In the genomic region with DNA sequence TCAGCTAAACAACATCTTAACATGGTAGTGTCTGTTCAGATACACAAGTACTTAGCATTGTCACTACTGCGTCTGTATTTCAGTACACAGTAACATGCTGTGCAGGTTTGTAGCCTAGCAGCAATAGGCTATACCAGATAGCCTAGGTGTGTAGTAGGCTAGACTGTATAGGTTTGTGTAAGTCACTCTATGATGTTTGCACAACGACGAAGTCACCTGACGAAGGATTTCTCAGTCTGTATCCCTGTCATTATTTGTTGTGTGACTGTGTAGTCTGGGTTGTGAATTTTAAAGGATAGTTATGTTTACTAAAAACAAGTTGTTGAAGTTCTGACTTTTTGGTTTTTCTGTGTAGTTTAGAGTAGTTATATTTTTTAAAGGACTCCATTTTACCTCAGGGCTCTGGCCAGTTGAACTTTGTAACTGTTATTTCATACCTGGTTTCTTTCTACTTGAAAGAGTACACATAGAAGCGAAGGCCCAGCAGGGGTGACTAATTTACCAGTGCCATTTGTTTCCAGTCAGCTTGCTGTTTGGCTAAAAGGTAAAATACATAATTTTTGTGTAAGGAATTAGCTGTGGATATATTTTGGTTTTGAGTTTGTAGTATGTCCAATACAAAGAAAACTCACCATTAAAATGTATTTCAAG, we compare ENCODE assay signal across 1 cellular context.
A peak's percentile ranks its signal among the peaks of the same experiment; 100 is the strongest.
TF ChIP-seq lines count a peak whose summit lies in the region.

No MANE protein-coding gene starts in this region.

TF ChIP-seq in HepG2, 621 proteins besides CTCF, POLR2A, EP300 and RAD21 (continued from another document and continues in another):
- no peak for TF ChIP-seq MED13 (CRISPR knock-in tag; IDR thresholded peaks at IDR 0.05)
- peak; percentile 37; the same call in 1 of the 2 replicates for TF ChIP-seq BCL6 (CRISPR knock-in tag; IDR thresholded peaks at IDR 0.05)
- TF ChIP-seq, protein P1, sequence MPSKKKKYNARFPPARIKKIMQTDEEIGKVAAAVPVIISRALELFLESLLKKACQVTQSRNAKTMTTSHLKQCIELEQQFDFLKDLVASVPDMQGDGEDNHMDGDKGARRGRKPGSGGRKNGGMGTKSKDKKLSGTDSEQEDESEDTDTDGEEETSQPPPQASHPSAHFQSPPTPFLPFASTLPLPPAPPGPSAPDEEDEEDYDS (CRISPR knock-in tag; IDR thresholded peaks at IDR 0.05), result 0 out of 2 replicates have a peak, but pooled peaks have one; percentile 19
- TF ChIP-seq SMAD3 (CRISPR knock-in tag; IDR thresholded peaks at IDR 0.05), result peak; percentile 75; the same call in 1 of the 2 replicates
- TF ChIP-seq MTA3 (CRISPR knock-in tag; IDR thresholded peaks at IDR 0.05), result no peak
- peak; percentile 37 for TF ChIP-seq HNF4G (IDR thresholded peaks at IDR 0.05; ENCODE audit: borderline replicate concordance, low read depth, low read length)
- no peak for TF ChIP-seq HNF4G (CRISPR knock-in tag; IDR thresholded peaks at IDR 0.05; ENCODE audit: borderline replicate concordance, low read depth)
- TF ChIP-seq CHD2 (IDR thresholded peaks at IDR 0.05; ENCODE audit: low read depth, low read length), result no peak
- no peak for TF ChIP-seq ZNF724P (CRISPR knock-in tag; IDR thresholded peaks at IDR 0.05; ENCODE audit: borderline replicate concordance)
- no peak for TF ChIP-seq KLF16 (CRISPR knock-in tag; IDR thresholded peaks at IDR 0.05)
- TF ChIP-seq, protein P2, sequence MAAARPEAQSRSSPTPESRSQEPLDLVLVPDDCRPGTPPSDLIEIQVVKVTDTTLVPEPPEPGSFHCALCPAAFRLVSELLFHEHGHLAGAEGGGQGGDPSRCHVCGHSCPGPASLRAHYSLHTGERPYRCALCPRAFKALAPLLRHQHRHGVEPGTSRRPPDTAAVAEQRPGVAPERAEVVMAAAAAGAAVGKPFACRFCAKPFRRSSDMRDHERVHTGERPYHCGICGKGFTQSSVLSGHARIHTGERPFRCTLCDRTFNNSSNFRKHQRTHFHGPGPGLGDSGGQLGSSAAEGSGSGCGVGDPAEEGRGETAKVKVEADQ (CRISPR knock-in tag; IDR thresholded peaks at IDR 0.05; ENCODE audit: borderline replicate concordance), result no peak
- TF ChIP-seq, protein P3, sequence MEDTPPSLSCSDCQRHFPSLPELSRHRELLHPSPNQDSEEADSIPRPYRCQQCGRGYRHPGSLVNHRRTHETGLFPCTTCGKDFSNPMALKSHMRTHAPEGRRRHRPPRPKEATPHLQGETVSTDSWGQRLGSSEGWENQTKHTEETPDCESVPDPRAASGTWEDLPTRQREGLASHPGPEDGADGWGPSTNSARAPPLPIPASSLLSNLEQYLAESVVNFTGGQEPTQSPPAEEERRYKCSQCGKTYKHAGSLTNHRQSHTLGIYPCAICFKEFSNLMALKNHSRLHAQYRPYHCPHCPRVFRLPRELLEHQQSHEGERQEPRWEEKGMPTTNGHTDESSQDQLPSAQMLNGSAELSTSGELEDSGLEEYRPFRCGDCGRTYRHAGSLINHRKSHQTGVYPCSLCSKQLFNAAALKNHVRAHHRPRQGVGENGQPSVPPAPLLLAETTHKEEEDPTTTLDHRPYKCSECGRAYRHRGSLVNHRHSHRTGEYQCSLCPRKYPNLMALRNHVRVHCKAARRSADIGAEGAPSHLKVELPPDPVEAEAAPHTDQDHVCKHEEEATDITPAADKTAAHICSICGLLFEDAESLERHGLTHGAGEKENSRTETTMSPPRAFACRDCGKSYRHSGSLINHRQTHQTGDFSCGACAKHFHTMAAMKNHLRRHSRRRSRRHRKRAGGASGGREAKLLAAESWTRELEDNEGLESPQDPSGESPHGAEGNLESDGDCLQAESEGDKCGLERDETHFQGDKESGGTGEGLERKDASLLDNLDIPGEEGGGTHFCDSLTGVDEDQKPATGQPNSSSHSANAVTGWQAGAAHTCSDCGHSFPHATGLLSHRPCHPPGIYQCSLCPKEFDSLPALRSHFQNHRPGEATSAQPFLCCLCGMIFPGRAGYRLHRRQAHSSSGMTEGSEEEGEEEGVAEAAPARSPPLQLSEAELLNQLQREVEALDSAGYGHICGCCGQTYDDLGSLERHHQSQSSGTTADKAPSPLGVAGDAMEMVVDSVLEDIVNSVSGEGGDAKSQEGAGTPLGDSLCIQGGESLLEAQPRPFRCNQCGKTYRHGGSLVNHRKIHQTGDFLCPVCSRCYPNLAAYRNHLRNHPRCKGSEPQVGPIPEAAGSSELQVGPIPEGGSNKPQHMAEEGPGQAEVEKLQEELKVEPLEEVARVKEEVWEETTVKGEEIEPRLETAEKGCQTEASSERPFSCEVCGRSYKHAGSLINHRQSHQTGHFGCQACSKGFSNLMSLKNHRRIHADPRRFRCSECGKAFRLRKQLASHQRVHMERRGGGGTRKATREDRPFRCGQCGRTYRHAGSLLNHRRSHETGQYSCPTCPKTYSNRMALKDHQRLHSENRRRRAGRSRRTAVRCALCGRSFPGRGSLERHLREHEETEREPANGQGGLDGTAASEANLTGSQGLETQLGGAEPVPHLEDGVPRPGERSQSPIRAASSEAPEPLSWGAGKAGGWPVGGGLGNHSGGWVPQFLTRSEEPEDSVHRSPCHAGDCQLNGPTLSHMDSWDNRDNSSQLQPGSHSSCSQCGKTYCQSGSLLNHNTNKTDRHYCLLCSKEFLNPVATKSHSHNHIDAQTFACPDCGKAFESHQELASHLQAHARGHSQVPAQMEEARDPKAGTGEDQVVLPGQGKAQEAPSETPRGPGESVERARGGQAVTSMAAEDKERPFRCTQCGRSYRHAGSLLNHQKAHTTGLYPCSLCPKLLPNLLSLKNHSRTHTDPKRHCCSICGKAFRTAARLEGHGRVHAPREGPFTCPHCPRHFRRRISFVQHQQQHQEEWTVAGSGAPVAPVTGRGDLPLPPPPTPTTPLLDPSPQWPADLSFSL (CRISPR knock-in tag; IDR thresholded peaks at IDR 0.05), result peak; percentile 66; the same call in 1 of the 2 replicates
- TF ChIP-seq SOX13 (IDR thresholded peaks at IDR 0.05), result no peak
- TF ChIP-seq SOX13 (CRISPR knock-in tag; conservative IDR thresholded peaks at IDR 0.05 in 1 of 2, IDR thresholded peaks at IDR 0.05 in 1 of 2), result peak in 1 of 2 experiments; percentile 41; a peak in 2 of 4 replicates
- TF ChIP-seq, protein P4, sequence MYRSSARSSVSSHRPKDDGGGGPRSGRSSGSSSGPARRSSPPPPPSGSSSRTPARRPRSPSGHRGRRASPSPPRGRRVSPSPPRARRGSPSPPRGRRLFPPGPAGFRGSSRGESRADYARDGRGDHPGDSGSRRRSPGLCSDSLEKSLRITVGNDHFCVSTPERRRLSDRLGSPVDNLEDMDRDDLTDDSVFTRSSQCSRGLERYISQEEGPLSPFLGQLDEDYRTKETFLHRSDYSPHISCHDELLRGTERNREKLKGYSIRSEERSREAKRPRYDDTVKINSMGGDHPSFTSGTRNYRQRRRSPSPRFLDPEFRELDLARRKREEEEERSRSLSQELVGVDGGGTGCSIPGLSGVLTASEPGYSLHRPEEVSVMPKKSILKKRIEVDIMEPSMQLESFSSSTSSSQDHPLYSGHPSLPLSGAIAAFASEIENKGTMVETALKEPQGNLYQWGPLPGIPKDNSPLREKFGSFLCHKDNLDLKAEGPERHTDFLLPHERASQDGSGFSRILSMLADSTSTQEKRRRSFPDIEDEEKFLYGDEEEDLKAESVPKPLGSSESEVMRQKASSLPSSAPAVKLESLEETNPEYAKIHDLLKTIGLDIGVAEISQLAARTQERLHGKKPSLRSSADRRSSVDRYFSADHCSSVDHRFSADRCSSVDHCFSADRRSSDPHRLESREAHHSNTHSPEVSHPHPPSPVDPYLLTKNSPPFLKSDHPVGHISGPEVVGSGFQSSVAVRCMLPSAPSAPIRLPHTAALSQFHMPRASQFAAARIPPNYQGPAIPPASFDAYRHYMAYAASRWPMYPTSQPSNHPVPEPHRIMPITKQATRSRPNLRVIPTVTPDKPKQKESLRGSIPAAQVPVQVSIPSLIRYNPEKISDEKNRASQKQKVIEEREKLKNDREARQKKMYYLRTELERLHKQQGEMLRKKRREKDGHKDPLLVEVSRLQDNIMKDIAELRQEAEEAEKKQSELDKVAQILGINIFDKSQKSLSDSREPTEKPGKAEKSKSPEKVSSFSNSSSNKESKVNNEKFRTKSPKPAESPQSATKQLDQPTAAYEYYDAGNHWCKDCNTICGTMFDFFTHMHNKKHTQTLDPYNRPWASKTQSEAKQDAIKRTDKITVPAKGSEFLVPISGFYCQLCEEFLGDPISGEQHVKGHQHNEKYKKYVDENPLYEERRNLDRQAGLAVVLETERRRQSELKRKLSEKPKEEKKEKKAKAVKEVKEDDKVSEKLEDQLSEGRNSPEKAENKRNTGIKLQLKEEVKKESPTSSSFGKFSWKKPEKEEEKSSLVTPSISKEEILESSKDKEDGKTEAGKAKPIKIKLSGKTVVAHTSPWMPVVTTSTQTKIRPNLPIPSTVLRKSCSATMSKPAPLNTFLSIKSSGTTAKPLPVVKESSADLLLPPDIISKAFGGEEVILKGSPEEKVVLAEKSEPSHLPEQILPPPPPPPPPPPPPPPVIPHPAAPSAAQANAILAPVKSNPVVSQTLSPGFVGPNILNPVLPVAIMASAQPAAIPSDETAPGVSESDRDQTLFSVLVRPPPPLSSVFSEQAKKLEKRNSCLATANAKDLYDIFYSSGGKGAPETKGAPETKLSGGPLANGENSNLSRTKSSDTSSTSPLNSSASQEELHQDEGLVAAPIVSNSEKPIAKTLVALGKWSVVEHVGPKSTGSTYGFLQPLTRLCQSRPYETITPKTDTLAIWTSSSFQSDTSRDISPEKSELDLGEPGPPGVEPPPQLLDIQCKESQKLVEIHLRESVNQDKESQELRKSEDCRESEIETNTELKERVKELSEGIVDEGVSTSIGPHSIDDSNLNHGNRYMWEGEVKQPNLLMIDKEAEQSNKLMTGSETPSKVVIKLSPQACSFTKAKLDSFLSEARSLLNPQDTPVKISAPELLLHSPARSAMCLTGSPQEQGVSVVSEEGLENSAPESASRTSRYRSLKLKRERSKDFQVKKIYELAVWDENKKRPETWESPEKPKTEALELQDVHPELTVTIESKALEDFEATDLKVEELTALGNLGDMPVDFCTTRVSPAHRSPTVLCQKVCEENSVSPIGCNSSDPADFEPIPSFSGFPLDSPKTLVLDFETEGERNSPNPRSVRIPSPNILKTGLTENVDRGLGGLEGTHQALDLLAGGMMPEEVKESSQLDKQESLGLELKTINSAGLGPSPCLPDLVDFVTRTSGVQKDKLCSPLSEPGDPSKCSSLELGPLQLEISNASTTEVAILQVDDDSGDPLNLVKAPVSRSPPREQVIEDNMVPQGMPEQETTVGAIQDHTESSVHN (CRISPR knock-in tag; IDR thresholded peaks at IDR 0.05), result no peak
- TF ChIP-seq NFYB (CRISPR knock-in tag; IDR thresholded peaks at IDR 0.05), result no peak
- TF ChIP-seq PHF8 (CRISPR knock-in tag; IDR thresholded peaks at IDR 0.05), result no peak
- no peak for TF ChIP-seq ZNF768 (CRISPR knock-in tag; IDR thresholded peaks at IDR 0.05)
- TF ChIP-seq SRSF4 (IDR thresholded peaks at IDR 0.05; ENCODE audit: low read depth, low read length, poor library complexity, severe bottlenecking), result no peak
- no peak for TF ChIP-seq ZSCAN30 (CRISPR knock-in tag; IDR thresholded peaks at IDR 0.05)
- no peak for TF ChIP-seq RORA (CRISPR knock-in tag; IDR thresholded peaks at IDR 0.05)
- TF ChIP-seq CBX1 (IDR thresholded peaks at IDR 0.05; ENCODE audit: low read depth), result no peak
- no peak for TF ChIP-seq YEATS4 (CRISPR knock-in tag; IDR thresholded peaks at IDR 0.05; ENCODE audit: borderline replicate concordance)
- TF ChIP-seq, protein P5, sequence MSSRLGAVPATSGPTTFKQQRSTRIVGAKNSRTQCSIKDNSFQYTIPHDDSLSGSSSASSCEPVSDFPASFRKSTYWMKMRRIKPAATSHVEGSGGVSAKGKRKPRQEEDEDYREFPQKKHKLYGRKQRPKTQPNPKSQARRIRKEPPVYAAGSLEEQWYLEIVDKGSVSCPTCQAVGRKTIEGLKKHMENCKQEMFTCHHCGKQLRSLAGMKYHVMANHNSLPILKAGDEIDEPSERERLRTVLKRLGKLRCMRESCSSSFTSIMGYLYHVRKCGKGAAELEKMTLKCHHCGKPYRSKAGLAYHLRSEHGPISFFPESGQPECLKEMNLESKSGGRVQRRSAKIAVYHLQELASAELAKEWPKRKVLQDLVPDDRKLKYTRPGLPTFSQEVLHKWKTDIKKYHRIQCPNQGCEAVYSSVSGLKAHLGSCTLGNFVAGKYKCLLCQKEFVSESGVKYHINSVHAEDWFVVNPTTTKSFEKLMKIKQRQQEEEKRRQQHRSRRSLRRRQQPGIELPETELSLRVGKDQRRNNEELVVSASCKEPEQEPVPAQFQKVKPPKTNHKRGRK (CRISPR knock-in tag; IDR thresholded peaks at IDR 0.05), result no peak
- TF ChIP-seq HIVEP1 (CRISPR knock-in tag; IDR thresholded peaks at IDR 0.05), result no peak
- no peak for TF ChIP-seq CREM (IDR thresholded peaks at IDR 0.05)
- TF ChIP-seq CREM (CRISPR knock-in tag; IDR thresholded peaks at IDR 0.05), result no peak
- TF ChIP-seq MEIS2 (CRISPR knock-in tag; IDR thresholded peaks at IDR 0.05), result no peak
- TF ChIP-seq, protein P6, sequence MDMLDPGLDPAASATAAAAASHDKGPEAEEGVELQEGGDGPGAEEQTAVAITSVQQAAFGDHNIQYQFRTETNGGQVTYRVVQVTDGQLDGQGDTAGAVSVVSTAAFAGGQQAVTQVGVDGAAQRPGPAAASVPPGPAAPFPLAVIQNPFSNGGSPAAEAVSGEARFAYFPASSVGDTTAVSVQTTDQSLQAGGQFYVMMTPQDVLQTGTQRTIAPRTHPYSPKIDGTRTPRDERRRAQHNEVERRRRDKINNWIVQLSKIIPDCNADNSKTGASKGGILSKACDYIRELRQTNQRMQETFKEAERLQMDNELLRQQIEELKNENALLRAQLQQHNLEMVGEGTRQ (IDR thresholded peaks at IDR 0.05; ENCODE audit: low read depth, low read length), result peak; percentile 46; the same call in 1 of the 2 replicates
- TF ChIP-seq, protein P6 (CRISPR knock-in tag; IDR thresholded peaks at IDR 0.05; ENCODE audit: borderline replicate concordance), result peak; percentile 35; the same call in 1 of the 2 replicates
- peak; percentile 55 for TF ChIP-seq GATAD2A (CRISPR knock-in tag; IDR thresholded peaks at IDR 0.05)
- TF ChIP-seq, protein P7, sequence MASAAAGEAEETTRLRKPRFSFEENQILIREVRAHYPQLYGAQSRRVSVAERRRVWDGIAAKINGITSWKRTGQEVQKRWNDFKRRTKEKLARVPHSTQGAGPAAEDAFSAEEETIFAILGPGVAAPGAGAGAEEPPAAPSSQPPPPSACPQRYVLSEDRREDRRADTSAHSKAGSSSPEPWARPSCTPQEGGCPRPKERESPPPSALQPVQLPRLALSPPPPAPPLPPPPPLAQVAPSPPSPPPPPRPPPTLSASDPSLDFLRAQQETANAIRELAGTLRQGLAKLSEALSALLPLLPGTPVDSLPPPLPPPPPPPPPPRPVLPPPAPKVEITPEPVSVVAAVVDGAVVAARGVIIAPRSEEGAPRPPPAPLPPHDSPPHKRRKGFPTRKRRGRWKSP (CRISPR knock-in tag; IDR thresholded peaks at IDR 0.05), result no peak
- no peak for TF ChIP-seq ZNF570 (CRISPR knock-in tag; IDR thresholded peaks at IDR 0.05; ENCODE audit: borderline replicate concordance)
- no peak for TF ChIP-seq ZNF451 (CRISPR knock-in tag; IDR thresholded peaks at IDR 0.05)
- no peak for TF ChIP-seq NCOA1 (CRISPR knock-in tag; IDR thresholded peaks at IDR 0.05)
- TF ChIP-seq ZNF777 (CRISPR knock-in tag; IDR thresholded peaks at IDR 0.05), result no peak
- TF ChIP-seq MZF1 (CRISPR knock-in tag; IDR thresholded peaks at IDR 0.05; ENCODE audit: borderline replicate concordance), result no peak
- no peak for TF ChIP-seq ZC3H4 (CRISPR knock-in tag; IDR thresholded peaks at IDR 0.05; ENCODE audit: borderline replicate concordance)
